In genomic region chr1:31574749-31575372, GRCh38 we compare ENCODE assay signal across 1 cellular context.
TF ChIP-seq lines count a peak whose summit lies in the region.

No MANE protein-coding gene starts in this region.

TF ChIP-seq in HepG2, 621 proteins besides CTCF, POLR2A, EP300 and RAD21 (continued from another document):
- no peak for TF ChIP-seq AFF4 (CRISPR knock-in tag; IDR thresholded peaks at IDR 0.05)
- no peak for TF ChIP-seq ZFP1 (CRISPR knock-in tag; IDR thresholded peaks at IDR 0.05)
- no peak for TF ChIP-seq RFXAP (CRISPR knock-in tag; IDR thresholded peaks at IDR 0.05; ENCODE audit: borderline replicate concordance)
- no peak for TF ChIP-seq ZNF556 (CRISPR knock-in tag; IDR thresholded peaks at IDR 0.05; ENCODE audit: borderline replicate concordance)
- TF ChIP-seq ZNF33B (CRISPR knock-in tag; IDR thresholded peaks at IDR 0.05) = no peak
- no peak for TF ChIP-seq POGZ (CRISPR knock-in tag; IDR thresholded peaks at IDR 0.05)
- TF ChIP-seq ZNF180 (CRISPR knock-in tag; IDR thresholded peaks at IDR 0.05; ENCODE audit: borderline replicate concordance, low read depth) = no peak
- no peak for TF ChIP-seq ZNF570 (CRISPR knock-in tag; IDR thresholded peaks at IDR 0.05; ENCODE audit: borderline replicate concordance)
- no peak for TF ChIP-seq ZNF816 (CRISPR knock-in tag; IDR thresholded peaks at IDR 0.05; ENCODE audit: borderline replicate concordance)
- no peak for TF ChIP-seq CHD4 (IDR thresholded peaks at IDR 0.05; ENCODE audit: borderline replicate concordance, low read length)
- no peak for TF ChIP-seq DDIT3 (CRISPR knock-in tag; IDR thresholded peaks at IDR 0.05)
- TF ChIP-seq, protein P1, sequence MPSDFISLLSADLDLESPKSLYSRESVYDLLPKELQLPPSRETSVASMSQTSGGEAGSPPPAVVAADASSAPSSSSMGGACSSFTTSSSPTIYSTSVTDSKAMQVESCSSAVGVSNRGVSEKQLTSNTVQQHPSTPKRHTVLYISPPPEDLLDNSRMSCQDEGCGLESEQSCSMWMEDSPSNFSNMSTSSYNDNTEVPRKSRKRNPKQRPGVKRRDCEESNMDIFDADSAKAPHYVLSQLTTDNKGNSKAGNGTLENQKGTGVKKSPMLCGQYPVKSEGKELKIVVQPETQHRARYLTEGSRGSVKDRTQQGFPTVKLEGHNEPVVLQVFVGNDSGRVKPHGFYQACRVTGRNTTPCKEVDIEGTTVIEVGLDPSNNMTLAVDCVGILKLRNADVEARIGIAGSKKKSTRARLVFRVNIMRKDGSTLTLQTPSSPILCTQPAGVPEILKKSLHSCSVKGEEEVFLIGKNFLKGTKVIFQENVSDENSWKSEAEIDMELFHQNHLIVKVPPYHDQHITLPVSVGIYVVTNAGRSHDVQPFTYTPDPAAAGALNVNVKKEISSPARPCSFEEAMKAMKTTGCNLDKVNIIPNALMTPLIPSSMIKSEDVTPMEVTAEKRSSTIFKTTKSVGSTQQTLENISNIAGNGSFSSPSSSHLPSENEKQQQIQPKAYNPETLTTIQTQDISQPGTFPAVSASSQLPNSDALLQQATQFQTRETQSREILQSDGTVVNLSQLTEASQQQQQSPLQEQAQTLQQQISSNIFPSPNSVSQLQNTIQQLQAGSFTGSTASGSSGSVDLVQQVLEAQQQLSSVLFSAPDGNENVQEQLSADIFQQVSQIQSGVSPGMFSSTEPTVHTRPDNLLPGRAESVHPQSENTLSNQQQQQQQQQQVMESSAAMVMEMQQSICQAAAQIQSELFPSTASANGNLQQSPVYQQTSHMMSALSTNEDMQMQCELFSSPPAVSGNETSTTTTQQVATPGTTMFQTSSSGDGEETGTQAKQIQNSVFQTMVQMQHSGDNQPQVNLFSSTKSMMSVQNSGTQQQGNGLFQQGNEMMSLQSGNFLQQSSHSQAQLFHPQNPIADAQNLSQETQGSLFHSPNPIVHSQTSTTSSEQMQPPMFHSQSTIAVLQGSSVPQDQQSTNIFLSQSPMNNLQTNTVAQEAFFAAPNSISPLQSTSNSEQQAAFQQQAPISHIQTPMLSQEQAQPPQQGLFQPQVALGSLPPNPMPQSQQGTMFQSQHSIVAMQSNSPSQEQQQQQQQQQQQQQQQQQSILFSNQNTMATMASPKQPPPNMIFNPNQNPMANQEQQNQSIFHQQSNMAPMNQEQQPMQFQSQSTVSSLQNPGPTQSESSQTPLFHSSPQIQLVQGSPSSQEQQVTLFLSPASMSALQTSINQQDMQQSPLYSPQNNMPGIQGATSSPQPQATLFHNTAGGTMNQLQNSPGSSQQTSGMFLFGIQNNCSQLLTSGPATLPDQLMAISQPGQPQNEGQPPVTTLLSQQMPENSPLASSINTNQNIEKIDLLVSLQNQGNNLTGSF (CRISPR knock-in tag; IDR thresholded peaks at IDR 0.05) = no peak
